ENCODE assay signal across 1 cellular context in genomic region chr22:45476814-45477213, GRCh38.
TF ChIP-seq lines count a peak whose summit lies in the region.

No MANE protein-coding gene starts in this region.

TF ChIP-seq in IMR-90, 13 proteins besides CTCF, POLR2A, EP300 and RAD21:
- TF ChIP-seq CHD1 (IDR thresholded peaks at IDR 0.05; ENCODE audit: low read depth, low read length) (no peak), MXI1 (IDR thresholded peaks at IDR 0.05; ENCODE audit: borderline replicate concordance, low read depth, low read length) (no peak), CEBPB (IDR thresholded peaks at IDR 0.05; ENCODE audit: low read depth, low read length) (no peak), MAZ (IDR thresholded peaks at IDR 0.05; ENCODE audit: borderline replicate concordance, low read depth, low read length) (no peak), RFX5 (IDR thresholded peaks at IDR 0.05; ENCODE audit: low read depth, low read length) (no peak), ELK1 (IDR thresholded peaks at IDR 0.05; ENCODE audit: borderline replicate concordance, low read depth, low read length) (no peak), BHLHE40 (IDR thresholded peaks at IDR 0.05; ENCODE audit: low read depth, low read length) (no peak), FOS (IDR thresholded peaks at IDR 0.05; ENCODE audit: low read depth, low read length) (no peak), MAFK (IDR thresholded peaks at IDR 0.05; ENCODE audit: low read depth, low read length) (no peak), RCOR1 (IDR thresholded peaks at IDR 0.05; ENCODE audit: insufficient replicate concordance, low read length) (no peak), SMC3 (IDR thresholded peaks at IDR 0.05; ENCODE audit: low read depth, low read length) (no peak), NFE2L2 (IDR thresholded peaks at IDR 0.05; ENCODE audit: low read depth, low read length) (no peak)
